ENCODE assay signal across 1 cellular context in genomic region chr4:102625232-102625930, GRCh38.
TF ChIP-seq lines count a peak whose summit lies in the region.

No MANE protein-coding gene starts in this region.

TF ChIP-seq in HepG2, 621 proteins besides CTCF, POLR2A, EP300 and RAD21 (continued from another document and continues in another):
- TF ChIP-seq GRHL1 (CRISPR knock-in tag; conservative IDR thresholded peaks at IDR 0.05) (no peak), SUZ12 (IDR thresholded peaks at IDR 0.05; ENCODE audit: low read depth, low read length) (0 out of 2 replicates have a peak, but pooled peaks have one; percentile 7), ZNF224 (CRISPR knock-in tag; IDR thresholded peaks at IDR 0.05) (no peak), SCMH1 (CRISPR knock-in tag; IDR thresholded peaks at IDR 0.05; ENCODE audit: borderline replicate concordance) (no peak), GATAD1 (CRISPR knock-in tag; IDR thresholded peaks at IDR 0.05) (no peak), PLRG1 (conservative IDR thresholded peaks at IDR 0.05) (no peak), PAWR (CRISPR knock-in tag; IDR thresholded peaks at IDR 0.05; ENCODE audit: borderline replicate concordance) (no peak), MAFG (CRISPR knock-in tag; IDR thresholded peaks at IDR 0.05) (no peak), SYNCRIP (IDR thresholded peaks at IDR 0.05; ENCODE audit: insufficient read depth, low read depth, low read length) (no peak), RARG (CRISPR knock-in tag; IDR thresholded peaks at IDR 0.05; ENCODE audit: low read depth) (no peak), THAP8 (CRISPR knock-in tag; IDR thresholded peaks at IDR 0.05; ENCODE audit: borderline replicate concordance) (no peak), ZNF616 (CRISPR knock-in tag; IDR thresholded peaks at IDR 0.05; ENCODE audit: low read depth) (no peak), ZNF230 (CRISPR knock-in tag; IDR thresholded peaks at IDR 0.05) (no peak), ZNF879 (CRISPR knock-in tag; IDR thresholded peaks at IDR 0.05) (no peak), ELF3 (CRISPR knock-in tag; IDR thresholded peaks at IDR 0.05) (0 out of 2 replicates have a peak, but pooled peaks have one; percentile 48), SMC3 (IDR thresholded peaks at IDR 0.05; ENCODE audit: low read length) (peak; percentile 72), CHCHD3 (CRISPR knock-in tag; IDR thresholded peaks at IDR 0.05) (no peak), CEBPG (CRISPR knock-in tag; IDR thresholded peaks at IDR 0.05) (peak; percentile 40), TRIM22 (IDR thresholded peaks at IDR 0.05) (no peak), ZNF253 (CRISPR knock-in tag; IDR thresholded peaks at IDR 0.05; ENCODE audit: borderline replicate concordance) (no peak), SRSF1 (optimal IDR thresholded peaks at IDR 0.05; ENCODE audit: low read depth, low read length) (no peak), GABPB1 (CRISPR knock-in tag; IDR thresholded peaks at IDR 0.05) (no peak), ELF1 (CRISPR knock-in tag; IDR thresholded peaks at IDR 0.05) (0 out of 2 replicates have a peak, but pooled peaks have one; percentile 24), GFI1 (CRISPR knock-in tag; IDR thresholded peaks at IDR 0.05; ENCODE audit: borderline replicate concordance) (no peak), RBM39 (IDR thresholded peaks at IDR 0.05; ENCODE audit: low read depth, low read length, poor library complexity, severe bottlenecking) (no peak), ZNF549 (CRISPR knock-in tag; IDR thresholded peaks at IDR 0.05) (no peak), U2AF1 (optimal IDR thresholded peaks at IDR 0.05; ENCODE audit: low read depth, low read length) (no peak), POLR2AphosphoS5 (IDR thresholded peaks at IDR 0.05; ENCODE audit: low read depth, low read length) (no peak), NR1H2 (CRISPR knock-in tag; IDR thresholded peaks at IDR 0.05; ENCODE audit: borderline replicate concordance, low read depth) (no peak), TCF12 (IDR thresholded peaks at IDR 0.05) (no peak), TCF12 (CRISPR knock-in tag; IDR thresholded peaks at IDR 0.05) (no peak), ZNF564 (CRISPR knock-in tag; IDR thresholded peaks at IDR 0.05) (no peak), TFDP2 (CRISPR knock-in tag; IDR thresholded peaks at IDR 0.05) (no peak), ARHGAP35 (CRISPR knock-in tag; IDR thresholded peaks at IDR 0.05; ENCODE audit: borderline replicate concordance) (no peak), DNMT3B (CRISPR knock-in tag; conservative IDR thresholded peaks at IDR 0.05) (no peak)
- TF ChIP-seq, protein P1, sequence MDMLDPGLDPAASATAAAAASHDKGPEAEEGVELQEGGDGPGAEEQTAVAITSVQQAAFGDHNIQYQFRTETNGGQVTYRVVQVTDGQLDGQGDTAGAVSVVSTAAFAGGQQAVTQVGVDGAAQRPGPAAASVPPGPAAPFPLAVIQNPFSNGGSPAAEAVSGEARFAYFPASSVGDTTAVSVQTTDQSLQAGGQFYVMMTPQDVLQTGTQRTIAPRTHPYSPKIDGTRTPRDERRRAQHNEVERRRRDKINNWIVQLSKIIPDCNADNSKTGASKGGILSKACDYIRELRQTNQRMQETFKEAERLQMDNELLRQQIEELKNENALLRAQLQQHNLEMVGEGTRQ (IDR thresholded peaks at IDR 0.05; ENCODE audit: low read depth, low read length) = no peak
- TF ChIP-seq, protein P1 (CRISPR knock-in tag; IDR thresholded peaks at IDR 0.05; ENCODE audit: borderline replicate concordance) = no peak
- TF ChIP-seq, protein P2, sequence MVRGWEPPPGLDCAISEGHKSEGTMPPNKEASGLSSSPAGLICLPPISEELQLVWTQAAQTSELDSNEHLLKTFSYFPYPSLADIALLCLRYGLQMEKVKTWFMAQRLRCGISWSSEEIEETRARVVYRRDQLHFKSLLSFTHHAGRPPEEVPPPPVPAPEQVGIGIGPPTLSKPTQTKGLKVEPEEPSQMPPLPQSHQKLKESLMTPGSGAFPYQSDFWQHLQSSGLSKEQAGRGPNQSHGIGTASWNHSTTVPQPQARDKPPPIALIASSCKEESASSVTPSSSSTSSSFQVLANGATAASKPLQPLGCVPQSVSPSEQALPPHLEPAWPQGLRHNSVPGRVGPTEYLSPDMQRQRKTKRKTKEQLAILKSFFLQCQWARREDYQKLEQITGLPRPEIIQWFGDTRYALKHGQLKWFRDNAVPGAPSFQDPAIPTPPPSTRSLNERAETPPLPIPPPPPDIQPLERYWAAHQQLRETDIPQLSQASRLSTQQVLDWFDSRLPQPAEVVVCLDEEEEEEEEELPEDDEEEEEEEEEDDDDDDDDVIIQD (CRISPR knock-in tag; IDR thresholded peaks at IDR 0.05; ENCODE audit: low read depth) = no peak
- TF ChIP-seq, protein P3, sequence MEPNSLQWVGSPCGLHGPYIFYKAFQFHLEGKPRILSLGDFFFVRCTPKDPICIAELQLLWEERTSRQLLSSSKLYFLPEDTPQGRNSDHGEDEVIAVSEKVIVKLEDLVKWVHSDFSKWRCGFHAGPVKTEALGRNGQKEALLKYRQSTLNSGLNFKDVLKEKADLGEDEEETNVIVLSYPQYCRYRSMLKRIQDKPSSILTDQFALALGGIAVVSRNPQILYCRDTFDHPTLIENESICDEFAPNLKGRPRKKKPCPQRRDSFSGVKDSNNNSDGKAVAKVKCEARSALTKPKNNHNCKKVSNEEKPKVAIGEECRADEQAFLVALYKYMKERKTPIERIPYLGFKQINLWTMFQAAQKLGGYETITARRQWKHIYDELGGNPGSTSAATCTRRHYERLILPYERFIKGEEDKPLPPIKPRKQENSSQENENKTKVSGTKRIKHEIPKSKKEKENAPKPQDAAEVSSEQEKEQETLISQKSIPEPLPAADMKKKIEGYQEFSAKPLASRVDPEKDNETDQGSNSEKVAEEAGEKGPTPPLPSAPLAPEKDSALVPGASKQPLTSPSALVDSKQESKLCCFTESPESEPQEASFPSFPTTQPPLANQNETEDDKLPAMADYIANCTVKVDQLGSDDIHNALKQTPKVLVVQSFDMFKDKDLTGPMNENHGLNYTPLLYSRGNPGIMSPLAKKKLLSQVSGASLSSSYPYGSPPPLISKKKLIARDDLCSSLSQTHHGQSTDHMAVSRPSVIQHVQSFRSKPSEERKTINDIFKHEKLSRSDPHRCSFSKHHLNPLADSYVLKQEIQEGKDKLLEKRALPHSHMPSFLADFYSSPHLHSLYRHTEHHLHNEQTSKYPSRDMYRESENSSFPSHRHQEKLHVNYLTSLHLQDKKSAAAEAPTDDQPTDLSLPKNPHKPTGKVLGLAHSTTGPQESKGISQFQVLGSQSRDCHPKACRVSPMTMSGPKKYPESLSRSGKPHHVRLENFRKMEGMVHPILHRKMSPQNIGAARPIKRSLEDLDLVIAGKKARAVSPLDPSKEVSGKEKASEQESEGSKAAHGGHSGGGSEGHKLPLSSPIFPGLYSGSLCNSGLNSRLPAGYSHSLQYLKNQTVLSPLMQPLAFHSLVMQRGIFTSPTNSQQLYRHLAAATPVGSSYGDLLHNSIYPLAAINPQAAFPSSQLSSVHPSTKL (CRISPR knock-in tag; IDR thresholded peaks at IDR 0.05) = peak; percentile 11; the same call in 1 of the 2 replicates
- TF ChIP-seq, protein P4, sequence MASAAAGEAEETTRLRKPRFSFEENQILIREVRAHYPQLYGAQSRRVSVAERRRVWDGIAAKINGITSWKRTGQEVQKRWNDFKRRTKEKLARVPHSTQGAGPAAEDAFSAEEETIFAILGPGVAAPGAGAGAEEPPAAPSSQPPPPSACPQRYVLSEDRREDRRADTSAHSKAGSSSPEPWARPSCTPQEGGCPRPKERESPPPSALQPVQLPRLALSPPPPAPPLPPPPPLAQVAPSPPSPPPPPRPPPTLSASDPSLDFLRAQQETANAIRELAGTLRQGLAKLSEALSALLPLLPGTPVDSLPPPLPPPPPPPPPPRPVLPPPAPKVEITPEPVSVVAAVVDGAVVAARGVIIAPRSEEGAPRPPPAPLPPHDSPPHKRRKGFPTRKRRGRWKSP (CRISPR knock-in tag; IDR thresholded peaks at IDR 0.05) = no peak
- TF ChIP-seq, protein P5, sequence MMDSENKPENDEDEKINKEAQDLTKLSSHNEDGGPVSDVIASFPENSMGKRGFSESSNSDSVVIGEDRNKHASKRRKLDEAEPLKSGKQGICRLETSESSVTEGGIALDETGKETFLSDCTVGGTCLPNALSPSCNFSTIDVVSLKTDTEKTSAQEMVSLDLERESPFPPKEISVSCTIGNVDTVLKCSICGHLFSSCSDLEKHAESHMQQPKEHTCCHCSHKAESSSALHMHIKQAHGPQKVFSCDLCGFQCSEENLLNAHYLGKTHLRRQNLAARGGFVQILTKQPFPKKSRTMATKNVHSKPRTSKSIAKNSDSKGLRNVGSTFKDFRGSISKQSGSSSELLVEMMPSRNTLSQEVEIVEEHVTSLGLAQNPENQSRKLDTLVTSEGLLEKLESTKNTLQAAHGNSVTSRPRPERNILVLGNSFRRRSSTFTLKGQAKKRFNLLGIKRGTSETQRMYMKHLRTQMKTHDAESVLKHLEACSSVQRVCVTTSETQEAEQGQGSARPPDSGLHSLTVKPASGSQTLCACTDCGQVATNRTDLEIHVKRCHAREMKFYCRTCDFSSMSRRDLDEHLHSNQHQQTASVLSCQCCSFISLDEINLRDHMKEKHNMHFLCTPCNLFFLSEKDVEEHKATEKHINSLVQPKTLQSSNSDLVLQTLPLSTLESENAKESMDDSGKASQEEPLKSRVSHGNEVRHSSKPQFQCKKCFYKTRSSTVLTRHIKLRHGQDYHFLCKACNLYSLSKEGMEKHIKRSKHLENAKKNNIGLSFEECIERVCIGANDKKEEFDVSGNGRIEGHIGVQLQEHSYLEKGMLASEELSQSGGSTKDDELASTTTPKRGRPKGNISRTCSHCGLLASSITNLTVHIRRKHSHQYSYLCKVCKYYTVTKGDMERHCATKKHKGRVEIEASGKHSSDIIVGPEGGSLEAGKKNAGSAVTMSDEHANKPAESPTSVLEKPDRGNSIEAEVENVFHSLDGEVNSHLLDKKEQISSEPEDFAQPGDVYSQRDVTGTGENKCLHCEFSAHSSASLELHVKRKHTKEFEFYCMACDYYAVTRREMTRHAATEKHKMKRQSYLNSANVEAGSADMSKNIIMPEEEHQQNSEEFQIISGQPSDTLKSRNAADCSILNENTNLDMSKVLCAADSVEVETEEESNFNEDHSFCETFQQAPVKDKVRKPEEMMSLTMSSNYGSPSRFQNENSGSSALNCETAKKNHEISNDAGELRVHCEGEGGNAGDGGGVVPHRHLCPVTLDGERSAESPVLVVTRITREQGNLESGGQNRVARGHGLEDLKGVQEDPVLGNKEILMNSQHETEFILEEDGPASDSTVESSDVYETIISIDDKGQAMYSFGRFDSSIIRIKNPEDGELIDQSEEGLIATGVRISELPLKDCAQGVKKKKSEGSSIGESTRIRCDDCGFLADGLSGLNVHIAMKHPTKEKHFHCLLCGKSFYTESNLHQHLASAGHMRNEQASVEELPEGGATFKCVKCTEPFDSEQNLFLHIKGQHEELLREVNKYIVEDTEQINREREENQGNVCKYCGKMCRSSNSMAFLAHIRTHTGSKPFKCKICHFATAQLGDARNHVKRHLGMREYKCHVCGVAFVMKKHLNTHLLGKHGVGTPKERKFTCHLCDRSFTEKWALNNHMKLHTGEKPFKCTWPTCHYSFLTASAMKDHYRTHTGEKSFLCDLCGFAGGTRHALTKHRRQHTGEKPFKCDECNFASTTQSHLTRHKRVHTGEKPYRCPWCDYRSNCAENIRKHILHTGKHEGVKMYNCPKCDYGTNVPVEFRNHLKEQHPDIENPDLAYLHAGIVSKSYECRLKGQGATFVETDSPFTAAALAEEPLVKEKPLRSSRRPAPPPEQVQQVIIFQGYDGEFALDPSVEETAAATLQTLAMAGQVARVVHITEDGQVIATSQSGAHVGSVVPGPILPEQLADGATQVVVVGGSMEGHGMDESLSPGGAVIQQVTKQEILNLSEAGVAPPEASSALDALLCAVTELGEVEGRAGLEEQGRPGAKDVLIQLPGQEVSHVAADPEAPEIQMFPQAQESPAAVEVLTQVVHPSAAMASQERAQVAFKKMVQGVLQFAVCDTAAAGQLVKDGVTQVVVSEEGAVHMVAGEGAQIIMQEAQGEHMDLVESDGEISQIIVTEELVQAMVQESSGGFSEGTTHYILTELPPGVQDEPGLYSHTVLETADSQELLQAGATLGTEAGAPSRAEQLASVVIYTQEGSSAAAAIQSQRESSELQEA (CRISPR knock-in tag; IDR thresholded peaks at IDR 0.05; ENCODE audit: not compliant biosample characterization) = no peak
